ENCODE assay signal across 8 cellular contexts in genomic region chr7:66758964-66759628, GRCh38. TPM values are rescaled to one million over a fixed set of nuclear protein-coding genes. Genes with fewer than 3 reads are reported as not detected.
DNase-seq lines count a peak whose midpoint lies in the region; ATAC-seq lines count a peak whose summit lies in the region.

No MANE protein-coding gene starts in this region.

- peak overlapping the region; percentile 48 for H3K27ac Mint-ChIP-seq in activated CD8-positive, alpha-beta memory T cell treated with anti-CD3 and anti-CD28 coated beads, Interleukin-2, amount 10 ng/mL, durations not matched to agents 7 days and 5 days
- H3K27ac Mint-ChIP-seq in stimulated activated memory B cell treated with anti-CD40 and anti-IgM and Interleukin-4, amounts not matched to agents 10 μg/mL and 1 μg/mL and 100 μg/mL, for 72 hours: peak overlapping the region; percentile 36

- ATAC-seq in activated CD8-positive, alpha-beta memory T cell treated with anti-CD3 and anti-CD28 coated beads, Interleukin-2, amount 10 ng/mL, durations not matched to agents 7 days and 5 days: peak; percentile 92
- ATAC-seq in HG03064 (IDR thresholded peaks at IDR 0.05; ENCODE audit: low read depth, unreplicated experiment): peak; percentile 68
- peak; percentile 83 for ATAC-seq in stimulated activated memory B cell treated with anti-CD40 and anti-IgM and Interleukin-4, amounts not matched to agents 10 μg/mL and 1 μg/mL and 100 μg/mL, for 72 hours

- CTCF ChIA-PET in activated CD8-positive, alpha-beta memory T cell treated with anti-CD3 and anti-CD28 coated beads, Interleukin-2, amount 10 ng/mL, durations not matched to agents 7 days and 5 days (lab: Charles Lee): no interaction called here

- peaks cover 3% of the 10 kb centered on the region for H3K9me3 Mint-ChIP-seq in activated CD8-positive, alpha-beta memory T cell treated with anti-CD3 and anti-CD28 coated beads, Interleukin-2, amount 10 ng/mL, durations not matched to agents 7 days and 5 days (ENCODE audit: low read depth)
- peaks cover 4% of the 10 kb centered on the region for H3K9me3 Mint-ChIP-seq in stimulated activated memory B cell treated with anti-CD40 and anti-IgM and Interleukin-4, amounts not matched to agents 10 μg/mL and 1 μg/mL and 100 μg/mL, for 72 hours

- DNase-seq in activated CD8-positive, alpha-beta memory T cell treated with anti-CD3 and anti-CD28 coated beads, Interleukin-2, amount 10 ng/mL, durations not matched to agents 7 days and 5 days: peak; percentile 58
- no peak for DNase-seq in activated CD8-positive, alpha-beta memory T cell treated with anti-CD3 and anti-CD28 coated beads, Interleukin-2, amount 50 U/mL, for 48 hours
- DNase-seq in activated T-cell treated with anti-CD3 and anti-CD28 coated beads, Interleukin-2, amount 50 U/mL, for 48 hours: peak; percentile 52 to 60
- DNase-seq in H7 (no peak), LoVo (ENCODE audit: low spot score) (no peak), hypothalamus (lab: John Stamatoyannopoulos, UW) (no peak)

- no peaks in the 10 kb centered on the region; the same call in 1 of the 2 replicates for H3K36me3 ChIP-seq in H7 (replicated peaks; ENCODE audit: control insufficient read depth, insufficient read depth, low read length)

- H3K4me1 Mint-ChIP-seq in activated CD8-positive, alpha-beta memory T cell treated with anti-CD3 and anti-CD28 coated beads, Interleukin-2, amount 10 ng/mL, durations not matched to agents 7 days and 5 days: peaks cover 35% of the 10 kb centered on the region
- H3K4me1 Mint-ChIP-seq in stimulated activated memory B cell treated with anti-CD40 and anti-IgM and Interleukin-4, amounts not matched to agents 10 μg/mL and 1 μg/mL and 100 μg/mL, for 72 hours: peaks cover 40% of the 10 kb centered on the region

- no peak overlapping the region for H3K4me3 Mint-ChIP-seq in activated CD8-positive, alpha-beta memory T cell treated with anti-CD3 and anti-CD28 coated beads, Interleukin-2, amount 10 ng/mL, durations not matched to agents 7 days and 5 days
- H3K4me3 Mint-ChIP-seq in stimulated activated memory B cell treated with anti-CD40 and anti-IgM and Interleukin-4, amounts not matched to agents 10 μg/mL and 1 μg/mL and 100 μg/mL, for 72 hours: no peak overlapping the region

- peaks cover 12% of the 10 kb centered on the region for H3K36me3 Mint-ChIP-seq in activated CD8-positive, alpha-beta memory T cell treated with anti-CD3 and anti-CD28 coated beads, Interleukin-2, amount 10 ng/mL, durations not matched to agents 7 days and 5 days
- peaks cover 21% of the 10 kb centered on the region for H3K36me3 Mint-ChIP-seq in stimulated activated memory B cell treated with anti-CD40 and anti-IgM and Interleukin-4, amounts not matched to agents 10 μg/mL and 1 μg/mL and 100 μg/mL, for 72 hours

- no peaks in the 10 kb centered on the region for H3K27me3 Mint-ChIP-seq in activated CD8-positive, alpha-beta memory T cell treated with anti-CD3 and anti-CD28 coated beads, Interleukin-2, amount 10 ng/mL, durations not matched to agents 7 days and 5 days
- no peaks in the 10 kb centered on the region for H3K27me3 Mint-ChIP-seq in stimulated activated memory B cell treated with anti-CD40 and anti-IgM and Interleukin-4, amounts not matched to agents 10 μg/mL and 1 μg/mL and 100 μg/mL, for 72 hours

- H3K27me3 ChIP-seq in H7 (ENCODE audit: control insufficient read depth, insufficient read depth, low read length): no peaks in the 10 kb centered on the region

- no peak overlapping the region for H3K4me3 ChIP-seq in H7 (ENCODE audit: insufficient read depth, low read depth, low read length)

RNA-seq across cellular contexts. Expression of gene RABGEF1, which starts 18.6 kb away (rescaled TPM):
- 10 to 100 TPM; 21.7 to 25.6 TPM for total RNA-seq in activated CD8-positive, alpha-beta memory T cell treated with anti-CD3 and anti-CD28 coated beads, Interleukin-2, amount 10 ng/mL, durations not matched to agents 7 days and 5 days
- 16.6 and 21.7 TPM in 2 replicates for total RNA-seq in H7 (2014; rRNA removed; shearing (Covaris generic))

Comparison
In these comparisons a context has a peak if more than half of its experiments do, and no peak if none do; other contexts are left out.
1. DNase-seq: peak in activated CD8-positive, alpha-beta memory T cell treated with anti-CD3 and anti-CD28 coated beads, Interleukin-2, amount 10 ng/mL, durations not matched to agents 7 days and 5 days (single experiment) and activated T-cell treated with anti-CD3 and anti-CD28 coated beads, Interleukin-2, amount 50 U/mL, for 48 hours (2 of 2); none in activated CD8-positive, alpha-beta memory T cell treated with anti-CD3 and anti-CD28 coated beads, Interleukin-2, amount 50 U/mL, for 48 hours (single experiment), H7 (single experiment), LoVo (single experiment) and hypothalamus (0 of 51).
2. Peak in every context shown above with its lines, with median percentiles within 50 percentile points of each other: ATAC-seq.